In the genomic region with DNA sequence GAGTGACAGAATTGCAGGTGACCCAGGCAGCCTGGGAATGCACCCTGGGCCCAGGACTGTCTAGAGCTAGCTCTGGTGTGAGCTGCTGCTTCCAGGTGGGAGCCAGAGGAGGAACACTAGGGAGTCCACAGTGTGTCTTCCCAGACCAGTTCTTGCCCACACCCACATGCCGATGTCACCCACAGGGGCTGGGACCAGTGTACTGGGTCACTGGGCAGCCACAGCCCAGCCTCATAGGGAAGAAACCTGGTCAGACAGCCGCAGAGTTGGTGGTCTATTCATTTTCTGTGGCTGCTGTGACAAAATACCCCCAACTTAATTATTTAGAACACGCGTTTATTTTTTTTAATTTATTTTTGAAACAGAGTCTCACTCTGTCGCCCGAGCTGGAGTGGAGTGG, we compare ENCODE assay signal across 22 cellular contexts. TPM values are rescaled to one million over a fixed set of nuclear protein-coding genes. Genes with fewer than 3 reads are reported as not detected.
DNase-seq lines count a peak whose midpoint lies in the region; ATAC-seq and TF ChIP-seq lines count a peak whose summit lies in the region.
"Had no signal": no experiment of that assay in that cellular context is flagged by ENCODE, and none has a peak within 500 bp of the region (broad histone marks: within the 10 kb centered on the region; RNA-seq: fewer than 3 reads in every experiment).

No MANE protein-coding gene starts in this region.

- no peak overlapping the region for H4K5ac ChIP-seq in mesendoderm (ENCODE audit: low read length)

- H3K9me3 ChIP-seq in sigmoid colon: no peaks in the 10 kb centered on the region

- no peaks in the 10 kb centered on the region for H3K79me2 ChIP-seq in mesendoderm (ENCODE audit: control insufficient read depth, insufficient read depth, low read length)

- no peak overlapping the region for H3K4ac ChIP-seq in mesendoderm (ENCODE audit: low read depth, low read length)

- peaks cover 7% of the 10 kb centered on the region for H3K36me3 ChIP-seq in mesendoderm (ENCODE audit: control insufficient read depth, insufficient read depth, low read length)
- peaks cover 0 to 20% (median 16%) of the 10 kb centered on the region in 4 donors for H3K36me3 ChIP-seq in sigmoid colon

- no peaks in the 10 kb centered on the region for H3K79me1 ChIP-seq in mesendoderm (ENCODE audit: low read length)

- peak; percentile 56 for DNase-seq in natural killer cell treated with Interleukin-12 subunit alpha and Interleukin-12 subunit beta and Interleukin-15 and Interleukin-18, amount 100 ng/mL, for 72 hours (ENCODE audit: low spot score)
- no peak for DNase-seq in natural killer cell
- peak; percentile 77 for DNase-seq in chondrocyte (ENCODE audit: low spot score)
- no peak for DNase-seq in mesendoderm
- DNase-seq in sigmoid colon: peak; percentile 46
- DNase-seq in NCI-H82 treated with DMSO at 0.1 percent for 48 hours (lab: John Stamatoyannopoulos, UW; ENCODE audit: unreplicated experiment): no peak
- DNase-seq in activated CD4-positive, alpha-beta T cell treated with anti-CD3 and anti-CD28 coated beads, Interleukin-2, amount 10 ng/mL, durations not matched to agents 24 days and 14 days: no peak
- DNase-seq: C1 segment of cervical spinal cord; Calu3; CD4-positive, alpha-beta memory T cell; COR-L47; DMS53; DMS79 treated with DMSO at 0.1 percent for 48 hours; GM23248; H9; HFFc6 had no signal

- no peak overlapping the region for H2BK5ac ChIP-seq in mesendoderm (ENCODE audit: low read length)

- H3K18ac ChIP-seq in mesendoderm (ENCODE audit: low read length): no peak overlapping the region

- H3K4me1 ChIP-seq in mesendoderm (ENCODE audit: control insufficient read depth, low read depth, low read length) (peaks cover 7% of the 10 kb centered on the region), sigmoid colon (peaks cover 0 to 29% (median 25%) of the 10 kb centered on the region in 4 donors)

- no peak overlapping the region for H3K4me3 ChIP-seq in mesendoderm (ENCODE audit: low read length)
- H3K4me3 ChIP-seq in sigmoid colon: no peak overlapping the region
- H3K4me3 ChIP-seq: GM23248 had no signal

- H2BK15ac ChIP-seq in mesendoderm (replicated peaks; ENCODE audit: low read depth): no peak overlapping the region

- H3K9me3 Mint-ChIP-seq in natural killer cell treated with Interleukin-12 subunit alpha and Interleukin-12 subunit beta and Interleukin-15 and Interleukin-18, amount 100 ng/mL, for 72 hours: no peaks in the 10 kb centered on the region
- H3K9me3 Mint-ChIP-seq in natural killer cell (no peaks in the 10 kb centered on the region), chondrocyte (ENCODE audit: low read depth) (no peaks in the 10 kb centered on the region)
- H3K9me3 Mint-ChIP-seq in activated CD4-positive, alpha-beta T cell treated with anti-CD3 and anti-CD28 coated beads, Interleukin-2, amount 10 ng/mL, durations not matched to agents 24 days and 14 days: no peaks in the 10 kb centered on the region
- H3K9me3 Mint-ChIP-seq: H9, HFFc6 had no signal

- no peak overlapping the region for H2AK5ac ChIP-seq in mesendoderm (ENCODE audit: low read length)

- peaks cover 0 to 2% of the 10 kb centered on the region in 2 donors for H3K27me3 Mint-ChIP-seq in natural killer cell treated with Interleukin-12 subunit alpha and Interleukin-12 subunit beta and Interleukin-15 and Interleukin-18, amount 100 ng/mL, for 72 hours
- peaks cover 0 to 23% of the 10 kb centered on the region in 2 donors for H3K27me3 Mint-ChIP-seq in natural killer cell (ENCODE audit: low read depth in 2 of 2)
- H3K27me3 Mint-ChIP-seq in chondrocyte (ENCODE audit: low read depth): no peaks in the 10 kb centered on the region
- H3K27me3 Mint-ChIP-seq in activated CD4-positive, alpha-beta T cell treated with anti-CD3 and anti-CD28 coated beads, Interleukin-2, amount 10 ng/mL, durations not matched to agents 24 days and 14 days: peaks cover 7% of the 10 kb centered on the region

- H4K8ac ChIP-seq in mesendoderm (ENCODE audit: low read depth, low read length): no peak overlapping the region

- H3K36me3 Mint-ChIP-seq in natural killer cell treated with Interleukin-12 subunit alpha and Interleukin-12 subunit beta and Interleukin-15 and Interleukin-18, amount 100 ng/mL, for 72 hours: peaks cover 11% of the 10 kb centered on the region
- H3K36me3 Mint-ChIP-seq in natural killer cell: peaks cover 5% of the 10 kb centered on the region
- H3K36me3 Mint-ChIP-seq in chondrocyte (ENCODE audit: low read depth): peaks cover 11% of the 10 kb centered on the region
- peaks cover 23% of the 10 kb centered on the region for H3K36me3 Mint-ChIP-seq in activated CD4-positive, alpha-beta T cell treated with anti-CD3 and anti-CD28 coated beads, Interleukin-2, amount 10 ng/mL, durations not matched to agents 24 days and 14 days (ENCODE audit: low read depth)

- no peak for TF ChIP-seq EP300 in sigmoid colon (IDR thresholded peaks at IDR 0.05)

- WGBS in mesendoderm (ENCODE audit: extremely low coverage, insufficient coverage, low lambda C conversion rate): no CpG with 5 or more reads among the region's 6 CpGs
- WGBS in sigmoid colon, 2 donors: 93 to 95% methylated on average over 6 of the region's 6 CpGs

- intact Hi-C loops in natural killer cell (cut with micrococcal nuclease): no loop called here
- intact Hi-C loops in sigmoid colon (cut with DNase I): no loop called here
- intact Hi-C loops in activated CD4-positive, alpha-beta T cell treated with anti-CD3 and anti-CD28 coated beads, Interleukin-2, amount 10 ng/mL, durations not matched to agents 24 days and 14 days (cut with micrococcal nuclease): no loop called here

- TF ChIP-seq POLR2A in sigmoid colon (IDR thresholded peaks at IDR 0.05): no peak

- H3K4me2 ChIP-seq in mesendoderm (ENCODE audit: low read length): no peak overlapping the region

- H3K27ac Mint-ChIP-seq in natural killer cell treated with Interleukin-12 subunit alpha and Interleukin-12 subunit beta and Interleukin-15 and Interleukin-18, amount 100 ng/mL, for 72 hours: no peak overlapping the region
- no peak overlapping the region for H3K27ac Mint-ChIP-seq in natural killer cell
- no peak overlapping the region for H3K27ac Mint-ChIP-seq in chondrocyte (ENCODE audit: unreplicated experiment)
- no peak overlapping the region for H3K27ac Mint-ChIP-seq in activated CD4-positive, alpha-beta T cell treated with anti-CD3 and anti-CD28 coated beads, Interleukin-2, amount 10 ng/mL, durations not matched to agents 24 days and 14 days
- H3K27ac Mint-ChIP-seq: H9, HFFc6 had no signal

- H3K4me3 Mint-ChIP-seq in natural killer cell treated with Interleukin-12 subunit alpha and Interleukin-12 subunit beta and Interleukin-15 and Interleukin-18, amount 100 ng/mL, for 72 hours: no peak overlapping the region
- H3K4me3 Mint-ChIP-seq in natural killer cell (no peak overlapping the region), chondrocyte (ENCODE audit: unreplicated experiment) (no peak overlapping the region)
- H3K4me3 Mint-ChIP-seq in activated CD4-positive, alpha-beta T cell treated with anti-CD3 and anti-CD28 coated beads, Interleukin-2, amount 10 ng/mL, durations not matched to agents 24 days and 14 days: no peak overlapping the region
- H3K4me3 Mint-ChIP-seq: HFFc6 had no signal

- no peak for ATAC-seq in natural killer cell treated with Interleukin-12 subunit alpha and Interleukin-12 subunit beta and Interleukin-15 and Interleukin-18, amount 100 ng/mL, for 72 hours
- ATAC-seq in natural killer cell (no peak), GM21528 (IDR thresholded peaks at IDR 0.05; ENCODE audit: low FRiP score, unreplicated experiment) (no peak)
- ATAC-seq: HCT116 had no signal

- H3K27me3 ChIP-seq in mesendoderm (ENCODE audit: insufficient read depth, low read length, poor library complexity): no peaks in the 10 kb centered on the region
- H3K27me3 ChIP-seq in sigmoid colon: peaks cover 9 to 31% (median 26%) of the 10 kb centered on the region in 3 donors

- H2BK120ac ChIP-seq in mesendoderm (ENCODE audit: low read depth, low read length): no peak overlapping the region

- no peak overlapping the region for H3K9ac ChIP-seq in mesendoderm (ENCODE audit: low read length)
- H3K9ac ChIP-seq: GM23248 had no signal

- peak overlapping the region; percentile 25 for H3K56ac ChIP-seq in mesendoderm (ENCODE audit: low read length)

- no peak overlapping the region for H3K23ac ChIP-seq in mesendoderm (ENCODE audit: low read length)

- H3K4me1 Mint-ChIP-seq in natural killer cell treated with Interleukin-12 subunit alpha and Interleukin-12 subunit beta and Interleukin-15 and Interleukin-18, amount 100 ng/mL, for 72 hours (ENCODE audit: low read depth in 2 of 2): peaks cover 12 to 18% of the 10 kb centered on the region in 2 donors
- peaks cover 14 to 17% of the 10 kb centered on the region in 2 donors for H3K4me1 Mint-ChIP-seq in natural killer cell
- peaks cover 16% of the 10 kb centered on the region for H3K4me1 Mint-ChIP-seq in chondrocyte (ENCODE audit: low read depth)
- H3K4me1 Mint-ChIP-seq in activated CD4-positive, alpha-beta T cell treated with anti-CD3 and anti-CD28 coated beads, Interleukin-2, amount 10 ng/mL, durations not matched to agents 24 days and 14 days: peaks cover 17% of the 10 kb centered on the region

- H3K27ac ChIP-seq in mesendoderm (ENCODE audit: low read depth, low read length) (no peak overlapping the region), sigmoid colon (no peak overlapping the region)
- H3K27ac ChIP-seq: GM23248 had no signal

- TF ChIP-seq CTCF in natural killer cell (IDR thresholded peaks at IDR 0.05) (no peak), chondrocyte (IDR thresholded peaks at IDR 0.05) (no peak), sigmoid colon (IDR thresholded peaks at IDR 0.05) (no peak)

RNA-seq across cellular contexts. Expression of gene RNF225, which starts 3.1 kb away (rescaled TPM):
- 1 to 10 TPM in 1 of 2 donors, under 1 TPM in 1; 0.59 to 3.2 TPM for total RNA-seq in natural killer cell treated with Interleukin-12 subunit alpha and Interleukin-12 subunit beta and Interleukin-15 and Interleukin-18, amount 100 ng/mL, for 72 hours
- total RNA-seq in natural killer cell (under 1 TPM in 1 of 3 donors, not detected in 2; 0.39 TPM), chondrocyte (not detected in 3 replicates), sigmoid colon (not detected)
- polyA plus RNA-seq in mesendoderm (2013, experiment 1 of 2): 0.06 TPM
- 0.10 TPM for polyA plus RNA-seq in mesendoderm (2013, experiment 2 of 2)
- under 1 TPM in 1 of 3 donors, not detected in 2; 0.07 TPM for polyA plus RNA-seq in sigmoid colon
- 0.54 and 1.1 TPM in 2 replicates for total RNA-seq in activated CD4-positive, alpha-beta T cell treated with anti-CD3 and anti-CD28 coated beads, Interleukin-2, amount 10 ng/mL, durations not matched to agents 24 days and 14 days
- total RNA-seq: A172, Daoy, GM23248, H4 had no signal
- polyA plus RNA-seq: BJ; CD4-positive, alpha-beta memory T cell; GM23248 had no signal

RNA-seq across cellular contexts. Expression of gene ZNF584, which starts 9.9 kb away (rescaled TPM):
- total RNA-seq in natural killer cell treated with Interleukin-12 subunit alpha and Interleukin-12 subunit beta and Interleukin-15 and Interleukin-18, amount 100 ng/mL, for 72 hours: 10 to 100 TPM in 1 of 2 donors, 1 to 10 TPM in 1; 8.4 to 18.5 TPM
- total RNA-seq in natural killer cell: 1 to 10 TPM; 1.6 to 3.9 (median 2.8) TPM
- total RNA-seq in chondrocyte: 10.2 to 11.1 TPM (median 10.7 TPM) in 3 replicates
- polyA plus RNA-seq in mesendoderm (2013, experiment 1 of 2): 2.0 TPM
- polyA plus RNA-seq in mesendoderm (2013, experiment 2 of 2): 1.9 TPM
- total RNA-seq in sigmoid colon: 10 to 100 TPM in 2 of 4 donors, 1 to 10 TPM in 2; 8.2 to 21.4 (median 12.0) TPM
- polyA plus RNA-seq in sigmoid colon: 1 to 10 TPM; 3.0 to 7.3 (median 4.8) TPM
- 17.4 and 17.7 TPM in 2 replicates for total RNA-seq in activated CD4-positive, alpha-beta T cell treated with anti-CD3 and anti-CD28 coated beads, Interleukin-2, amount 10 ng/mL, durations not matched to agents 24 days and 14 days

RNA-seq across cellular contexts. Expression of gene RPS5, which starts 11.5 kb away (rescaled TPM):
- 100 to 1,000 TPM; 757 to 786 TPM for total RNA-seq in natural killer cell treated with Interleukin-12 subunit alpha and Interleukin-12 subunit beta and Interleukin-15 and Interleukin-18, amount 100 ng/mL, for 72 hours
- total RNA-seq in natural killer cell (100 to 1,000 TPM; 406 to 580 (median 525) TPM), chondrocyte (624 to 792 TPM (median 634 TPM) in 3 replicates), sigmoid colon (1,000 to 10,000 TPM; 1,322 to 2,581 (median 2,411) TPM)
- polyA plus RNA-seq in mesendoderm (2013, experiment 1 of 2): 1,257 TPM
- polyA plus RNA-seq in mesendoderm (2013, experiment 2 of 2): 1,274 TPM
- polyA plus RNA-seq in sigmoid colon: 1,000 to 10,000 TPM; 1,097 to 1,974 (median 1,406) TPM
- 1,286 and 1,288 TPM in 2 replicates for total RNA-seq in activated CD4-positive, alpha-beta T cell treated with anti-CD3 and anti-CD28 coated beads, Interleukin-2, amount 10 ng/mL, durations not matched to agents 24 days and 14 days

RNA-seq across cellular contexts. Expression of gene ZNF837, which starts 17.7 kb away (rescaled TPM):
- total RNA-seq in natural killer cell treated with Interleukin-12 subunit alpha and Interleukin-12 subunit beta and Interleukin-15 and Interleukin-18, amount 100 ng/mL, for 72 hours: under 1 TPM; 0.71 to 0.86 TPM
- total RNA-seq in natural killer cell: 1 to 10 TPM in 2 of 3 donors, under 1 TPM in 1; 0.63 to 1.4 (median 1.3) TPM
- total RNA-seq in chondrocyte: 2.0 to 3.5 TPM (median 2.5 TPM) in 3 replicates
- polyA plus RNA-seq in mesendoderm (2013, experiment 1 of 2): 1.7 TPM
- polyA plus RNA-seq in mesendoderm (2013, experiment 2 of 2): 1.8 TPM
- 1 to 10 TPM in 3 of 4 donors, under 1 TPM in 1; 0.66 to 2.2 (median 1.5) TPM for total RNA-seq in sigmoid colon
- 1 to 10 TPM; 1.2 to 2.5 (median 1.8) TPM for polyA plus RNA-seq in sigmoid colon
- total RNA-seq in activated CD4-positive, alpha-beta T cell treated with anti-CD3 and anti-CD28 coated beads, Interleukin-2, amount 10 ng/mL, durations not matched to agents 24 days and 14 days: 0.89 and 1.1 TPM in 2 replicates

RNA-seq across cellular contexts. Expression of gene ZNF497, which starts 36.0 kb away (rescaled TPM):
- 1 to 10 TPM in 1 of 2 donors, under 1 TPM in 1; 0.52 to 1.4 TPM for total RNA-seq in natural killer cell treated with Interleukin-12 subunit alpha and Interleukin-12 subunit beta and Interleukin-15 and Interleukin-18, amount 100 ng/mL, for 72 hours
- under 1 TPM; 0.40 to 0.61 (median 0.60) TPM for total RNA-seq in natural killer cell
- total RNA-seq in chondrocyte: 0.65 to 0.69 TPM (median 0.68 TPM) in 3 replicates
- 0.46 TPM for polyA plus RNA-seq in mesendoderm (2013, experiment 1 of 2)
- 0.49 TPM for polyA plus RNA-seq in mesendoderm (2013, experiment 2 of 2)
- total RNA-seq in sigmoid colon: under 1 TPM; 0.28 to 0.54 (median 0.43) TPM
- under 1 TPM in 2 of 3 donors, not detected in 1; 0.46 to 0.79 TPM for polyA plus RNA-seq in sigmoid colon
- 0.79 and 1.1 TPM in 2 replicates for total RNA-seq in activated CD4-positive, alpha-beta T cell treated with anti-CD3 and anti-CD28 coated beads, Interleukin-2, amount 10 ng/mL, durations not matched to agents 24 days and 14 days

Comparison
In these comparisons a context has a peak if more than half of its experiments do, and no peak if none do; other contexts are left out.
1. DNase-seq: peak in natural killer cell treated with Interleukin-12 subunit alpha and Interleukin-12 subunit beta and Interleukin-15 and Interleukin-18, amount 100 ng/mL, for 72 hours (single experiment), chondrocyte (single experiment) and sigmoid colon (single experiment); none in natural killer cell (single experiment), mesendoderm (single experiment), NCI-H82 treated with DMSO at 0.1 percent for 48 hours (single experiment) and activated CD4-positive, alpha-beta T cell treated with anti-CD3 and anti-CD28 coated beads, Interleukin-2, amount 10 ng/mL, durations not matched to agents 24 days and 14 days (single experiment).